ENCODE assay signal across 26 cellular contexts in the genomic region with DNA sequence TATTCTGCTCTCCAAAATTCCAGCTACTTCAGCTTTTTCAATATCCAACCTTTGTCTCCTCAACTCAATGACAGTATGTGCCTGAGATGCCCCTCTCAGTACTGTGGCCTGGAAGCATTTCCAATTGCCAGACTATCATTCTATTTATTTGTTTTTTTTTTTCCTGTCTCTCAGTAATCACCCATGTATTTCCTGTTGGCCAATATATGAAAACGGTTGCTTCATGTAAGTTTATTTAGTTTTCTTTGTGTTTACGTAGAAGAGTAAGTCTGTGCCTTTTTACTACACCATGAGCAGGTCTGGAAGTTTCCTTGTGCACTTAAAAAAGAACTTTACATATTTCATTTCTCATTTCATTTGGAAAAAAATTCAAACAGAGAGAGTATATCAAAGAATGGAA.
"Had no signal": no experiment of that assay in that cellular context is flagged by ENCODE, and none has a peak within 500 bp of the region (broad histone marks: within the 10 kb centered on the region; RNA-seq: fewer than 3 reads in every experiment).

No MANE protein-coding gene starts in this region.

- H3K4me3 Mint-ChIP-seq: mesothelial cell of epicardium; naive B cell; natural killer cell treated with Interleukin-12 subunit alpha and Interleukin-12 subunit beta and Interleukin-15 and Interleukin-18, amount 100 ng/mL, for 72 hours; stimulated activated memory B cell treated with anti-CD40 and anti-IgM and Interleukin-4, amounts not matched to agents 10 μg/mL and 1 μg/mL and 100 μg/mL, for 72 hours; stimulated activated naive CD8-positive, alpha-beta T cell treated with anti-CD3 and anti-CD28 coated beads, Interleukin-15, amount 100 ng/mL, for 72 hours; type B pancreatic cell had no signal

- H3K4me3 ChIP-seq: left lung, lower lobe of right lung, ovary, right atrium auricular region, right lobe of liver, smooth muscle cell, tibial nerve, uterus had no signal

- H3K36me3 ChIP-seq: left lung, lower lobe of right lung, ovary, right atrium auricular region, right lobe of liver, tibial nerve had no signal

- H3K4me1 Mint-ChIP-seq: mesothelial cell of epicardium; naive B cell; stimulated activated memory B cell treated with anti-CD40 and anti-IgM and Interleukin-4, amounts not matched to agents 10 μg/mL and 1 μg/mL and 100 μg/mL, for 72 hours; stimulated activated naive CD8-positive, alpha-beta T cell treated with anti-CD3 and anti-CD28 coated beads, Interleukin-15, amount 100 ng/mL, for 72 hours had no signal

- DNase-seq: hippocampal formation; kidney; left colon; left lung; lower lobe of right lung; mammary epithelial cell; mesendoderm; naive B cell; ovary; right lobe of liver; stimulated activated CD4-positive, alpha-beta T cell treated with anti-CD3 and anti-CD28 coated beads, Interleukin-1b, Interleukin-23, amount 100 ng/mL, for 48 hours; stimulated activated CD4-positive, alpha-beta T cell treated with anti-CD3 and anti-CD28 coated beads, Interleukin-2, amount 100 ng/mL, for 48 hours; stimulated activated CD4-positive, alpha-beta T cell treated with anti-CD3 and anti-CD28 coated beads, Interleukin-4, amount 100 ng/mL, for 4 hours; stimulated activated CD8-positive, alpha-beta memory T cell treated with anti-CD3 and anti-CD28 coated beads, Interleukin-4, amount 100 ng/mL, for 48 hours; stimulated activated naive CD4-positive, alpha-beta T cell treated with Interleukin-2 at 50 U/mL for 16 hours; stimulated activated naive CD8-positive, alpha-beta T cell treated with anti-CD3 and anti-CD28 coated beads, Interleukin-15, amount 100 ng/mL, for 72 hours; substantia nigra; uterus had no signal

- H3K4me1 ChIP-seq: left lung, lower lobe of right lung, right atrium auricular region, right lobe of liver, tibial nerve, uterus had no signal

- H3K9me3 ChIP-seq: left lung, lower lobe of right lung, ovary, right atrium auricular region, right lobe of liver, tibial nerve, uterus had no signal

- H3K27me3 Mint-ChIP-seq: naive B cell; natural killer cell treated with Interleukin-12 subunit alpha and Interleukin-12 subunit beta and Interleukin-15 and Interleukin-18, amount 100 ng/mL, for 72 hours; progenitor cell of endocrine pancreas; stimulated activated memory B cell treated with anti-CD40 and anti-IgM and Interleukin-4, amounts not matched to agents 10 μg/mL and 1 μg/mL and 100 μg/mL, for 72 hours; stimulated activated naive CD8-positive, alpha-beta T cell treated with anti-CD3 and anti-CD28 coated beads, Interleukin-15, amount 100 ng/mL, for 72 hours; type B pancreatic cell had no signal

- H3K36me3 Mint-ChIP-seq: mesothelial cell of epicardium; naive B cell; stimulated activated memory B cell treated with anti-CD40 and anti-IgM and Interleukin-4, amounts not matched to agents 10 μg/mL and 1 μg/mL and 100 μg/mL, for 72 hours; type B pancreatic cell had no signal

- H3K27ac ChIP-seq: left lung, lower lobe of right lung, ovary, right atrium auricular region, right lobe of liver, tibial nerve, uterus had no signal

- H3K9me3 Mint-ChIP-seq: type B pancreatic cell had no signal

- H3K27ac Mint-ChIP-seq: mesothelial cell of epicardium; naive B cell; natural killer cell treated with Interleukin-12 subunit alpha and Interleukin-12 subunit beta and Interleukin-15 and Interleukin-18, amount 100 ng/mL, for 72 hours; progenitor cell of endocrine pancreas; stimulated activated memory B cell treated with anti-CD40 and anti-IgM and Interleukin-4, amounts not matched to agents 10 μg/mL and 1 μg/mL and 100 μg/mL, for 72 hours; stimulated activated naive CD8-positive, alpha-beta T cell treated with anti-CD3 and anti-CD28 coated beads, Interleukin-15, amount 100 ng/mL, for 72 hours; type B pancreatic cell had no signal

- H3K4me2 ChIP-seq: smooth muscle cell had no signal

- ATAC-seq: left colon; left lung; lower lobe of right lung; natural killer cell treated with Interleukin-12 subunit alpha and Interleukin-12 subunit beta and Interleukin-15 and Interleukin-18, amount 100 ng/mL, for 72 hours; right lobe of liver; stimulated activated memory B cell treated with anti-CD40 and anti-IgM and Interleukin-4, amounts not matched to agents 10 μg/mL and 1 μg/mL and 100 μg/mL, for 72 hours; stimulated activated naive CD8-positive, alpha-beta T cell treated with anti-CD3 and anti-CD28 coated beads, Interleukin-15, amount 100 ng/mL, for 72 hours had no signal

- H3K27me3 ChIP-seq: left lung, ovary, right atrium auricular region, right lobe of liver, tibial nerve, uterus had no signal
